ENCODE assay signal across 12 cellular contexts in the genomic region with DNA sequence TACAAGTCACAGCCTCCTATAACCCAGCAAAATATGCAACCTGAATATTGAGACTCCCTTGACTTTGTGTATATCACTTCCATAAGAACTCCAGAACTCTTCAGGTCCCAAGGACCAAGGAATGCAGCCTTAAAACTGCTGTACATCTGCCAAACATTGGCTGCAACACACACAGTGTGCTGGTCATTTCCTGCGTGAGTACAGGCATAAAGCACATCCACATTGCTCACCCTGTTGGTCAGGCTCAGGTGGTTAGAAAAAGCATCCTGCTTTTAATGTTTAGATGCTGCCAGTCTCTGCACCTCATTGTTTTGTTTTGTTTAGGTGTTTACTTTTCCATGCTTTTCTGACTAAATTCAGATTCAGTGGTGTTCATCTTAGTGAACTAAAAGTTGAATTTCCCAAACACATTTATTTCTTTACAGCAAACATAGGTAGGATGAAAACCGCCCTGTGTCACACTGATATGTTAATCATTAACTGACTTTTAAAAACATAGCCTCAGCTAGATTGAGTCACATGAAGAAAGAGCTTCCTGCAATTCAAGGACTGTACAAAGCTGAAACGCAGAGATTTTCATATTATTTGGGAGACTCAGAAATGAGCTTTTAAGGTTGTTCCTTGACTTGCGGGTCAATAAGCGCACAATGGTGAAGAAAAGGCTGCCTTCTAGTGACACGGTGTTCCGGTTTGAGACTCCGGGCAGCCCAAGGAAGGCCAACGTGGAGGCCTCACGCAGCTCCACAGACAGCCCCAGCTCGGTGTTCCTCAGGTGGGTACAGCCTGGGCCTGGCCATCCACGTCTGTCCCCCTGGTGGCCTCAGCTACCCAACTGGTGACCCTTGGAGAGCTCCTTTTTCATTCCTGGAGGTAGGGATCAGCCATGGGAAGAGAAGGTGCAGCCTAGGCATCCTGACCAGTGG. TPM values are rescaled to one million over a fixed set of nuclear protein-coding genes. Genes with fewer than 3 reads are reported as not detected.
DNase-seq lines count a peak whose midpoint lies in the region; ATAC-seq and TF ChIP-seq lines count a peak whose summit lies in the region.
"Had no signal": no experiment of that assay in that cellular context is flagged by ENCODE, and none has a peak within 500 bp of the region (broad histone marks: within the 10 kb centered on the region; RNA-seq: fewer than 3 reads in every experiment).

No MANE protein-coding gene starts in this region.

- H3K27ac ChIP-seq in mammary epithelial cell (ENCODE audit: insufficient read depth, low read depth, low read length) (peak overlapping the region; percentile 46), mesenchymal stem cell (ENCODE audit: low read length, poor library complexity, severe bottlenecking) (peak overlapping the region; percentile 94)

- H3K27me3 Mint-ChIP-seq in activated naive CD8-positive, alpha-beta T cell treated with anti-CD3 and anti-CD28 coated beads for 36 hours, result no peaks in the 10 kb centered on the region
- H3K27me3 Mint-ChIP-seq: CD4-positive, alpha-beta T cell had no signal

- peak overlapping the region; percentile 38 for H4K8ac ChIP-seq in mesenchymal stem cell (ENCODE audit: low read length)

- H3K4me1 Mint-ChIP-seq in activated naive CD8-positive, alpha-beta T cell treated with anti-CD3 and anti-CD28 coated beads for 36 hours, result peaks cover 10% of the 10 kb centered on the region

- H3K4me1 ChIP-seq in mammary epithelial cell (ENCODE audit: insufficient read depth, low read length) (peaks cover 51% of the 10 kb centered on the region), mesenchymal stem cell (ENCODE audit: control insufficient read depth, insufficient read depth, low read depth, low read length) (peaks cover 10% of the 10 kb centered on the region)

- H3K79me2 ChIP-seq in mammary epithelial cell (ENCODE audit: insufficient read depth, low read length), result no peaks in the 10 kb centered on the region

- H2BK5ac ChIP-seq in mesenchymal stem cell (ENCODE audit: low read depth, low read length, poor library complexity, severe bottlenecking), result peak overlapping the region; percentile 93

- WGBS in mammary epithelial cell (ENCODE audit: low coverage, missing lambda C conversion rate), result 89% methylated on average over 12 of the region's 12 CpGs
- 92% methylated on average over 12 of the region's 12 CpGs for WGBS in mesenchymal stem cell

- peaks cover 2% of the 10 kb centered on the region for H3K79me1 ChIP-seq in mesenchymal stem cell (replicated peaks; ENCODE audit: low read length, poor library complexity, severe bottlenecking)

- H3K36me3 ChIP-seq in mammary epithelial cell (ENCODE audit: insufficient read depth, low read length), result no peaks in the 10 kb centered on the region
- H3K36me3 ChIP-seq in mesenchymal stem cell (ENCODE audit: control insufficient read depth in 1 of 2, insufficient read depth in 2 of 2, low read depth in 1 of 2, low read length in 2 of 2), result no peaks in the 10 kb centered on the region

- no peaks in the 10 kb centered on the region for H3K36me3 Mint-ChIP-seq in activated naive CD8-positive, alpha-beta T cell treated with anti-CD3 and anti-CD28 coated beads for 36 hours

- peak overlapping the region; percentile 14 for H4K91ac ChIP-seq in mesenchymal stem cell (ENCODE audit: low read length)

- dilution Hi-C loops in mammary epithelial cell (cut with HindIII; ENCODE audit: low sequenced_read_pairs), result no loop called here

- H3K4me2 ChIP-seq in mammary epithelial cell (ENCODE audit: insufficient read depth, low read depth, low read length), result peak overlapping the region; percentile 29
- H3K4me2 ChIP-seq in mesenchymal stem cell (ENCODE audit: low read length, poor library complexity, severe bottlenecking), result peak overlapping the region; percentile 73

- H2AK5ac ChIP-seq in mesenchymal stem cell (ENCODE audit: low read length, severe bottlenecking), result peak overlapping the region; percentile 80

- H2BK15ac ChIP-seq in mesenchymal stem cell (ENCODE audit: low read depth, poor library complexity, severe bottlenecking), result no peak overlapping the region

- ATAC-seq in HG03039 (IDR thresholded peaks at IDR 0.05; ENCODE audit: unreplicated experiment) (no peak), HG02938 (IDR thresholded peaks at IDR 0.05; ENCODE audit: unreplicated experiment) (no peak), GM19397 (IDR thresholded peaks at IDR 0.05; ENCODE audit: unreplicated experiment) (no peak)

- H2BK12ac ChIP-seq in mesenchymal stem cell (ENCODE audit: low read length in 2 of 2), result peak overlapping the region in 1 of 2 experiments; percentile 70

- no TSS peak for BruUV-seq in mammary epithelial cell (replicated peaks; lab: Mats Ljungman, UMichigan)

- H3K23ac ChIP-seq in mesenchymal stem cell (ENCODE audit: low read length in 2 of 2), result no peak overlapping the region

- no peak overlapping the region for H3K14ac ChIP-seq in mesenchymal stem cell (ENCODE audit: low read length in 2 of 2)

- no peak overlapping the region for H3K4ac ChIP-seq in mesenchymal stem cell (ENCODE audit: low read depth in 1 of 2, low read length in 2 of 2)

- peak overlapping the region in 1 of 2 experiments; percentile 71 for H3K18ac ChIP-seq in mesenchymal stem cell (ENCODE audit: low read depth in 1 of 2, low read length in 2 of 2)

- no peaks in the 10 kb centered on the region for H3K9me3 Mint-ChIP-seq in activated naive CD8-positive, alpha-beta T cell treated with anti-CD3 and anti-CD28 coated beads for 36 hours
- H3K9me3 Mint-ChIP-seq: CD4-positive, alpha-beta T cell had no signal

- peak overlapping the region; percentile 75 for H2AFZ ChIP-seq in mammary epithelial cell (ENCODE audit: low read depth, low read length)
- H2AFZ ChIP-seq in mesenchymal stem cell (ENCODE audit: low read depth, low read length), result no peak overlapping the region

- DNase-seq in COLO668 (lab: John Stamatoyannopoulos, UW; ENCODE audit: unreplicated experiment) (peak; percentile 75), HPDE6-E6E7 (ENCODE audit: extremely low spot score) (peak; percentile 61), mammary epithelial cell (peak; percentile 72), mesenchymal stem cell (no peak)
- no peak for DNase-seq in activated naive CD8-positive, alpha-beta T cell treated with anti-CD3 and anti-CD28 coated beads for 36 hours
- DNase-seq: activated gamma-delta T cell treated with Interleukin-2 at 50 U/mL for 16 hours; CD4-positive, alpha-beta T cell; NCI-H2081 treated with DMSO at 0.1 percent for 48 hours; substantia nigra had no signal

- intact Hi-C loops in mammary epithelial cell (cut with micrococcal nuclease), result loop anchor here (1.0 kb wide), 1 partner anchor 52 kb away; the partner anchor contains the start of gene GRAMD2B

- H3K9me3 ChIP-seq in mammary epithelial cell (replicated peaks; ENCODE audit: insufficient read depth, low read length) (no peaks in the 10 kb centered on the region), mesenchymal stem cell (ENCODE audit: control insufficient read depth, low read length) (no peaks in the 10 kb centered on the region)

- CTCF ChIA-PET in mammary epithelial cell (lab: Charles Lee; ENCODE audit: low non-redundant PET), result no interaction called here

- no peak overlapping the region for H3K4me3 Mint-ChIP-seq in activated naive CD8-positive, alpha-beta T cell treated with anti-CD3 and anti-CD28 coated beads for 36 hours
- H3K4me3 Mint-ChIP-seq: CD4-positive, alpha-beta T cell had no signal

- no peak overlapping the region for H2BK120ac ChIP-seq in mesenchymal stem cell (ENCODE audit: low read depth, low read length)

- no peaks in the 10 kb centered on the region for H4K20me1 ChIP-seq in mammary epithelial cell (ENCODE audit: insufficient read depth, low read length)

- in situ Hi-C loops in mammary epithelial cell (cut with MboI; ENCODE audit: low sequenced_read_pairs in 2 of 2), result loop anchor here in 1 of 2 donors (25.0 kb wide), 1 partner anchor 91 kb away; no protein-coding TSS in a partner anchor

- TF ChIP-seq CTCF in mammary epithelial cell (conservative IDR thresholded peaks at IDR 0.05 in 1 of 2, IDR thresholded peaks at IDR 0.05 in 1 of 2; ENCODE audit: extremely low read depth in 1 of 2, insufficient read depth in 1 of 2, low read depth in 1 of 2, low read length in 2 of 2), result peak in 1 of 2 donors; percentile 16

- H3K4me3 ChIP-seq in mammary epithelial cell (replicated peaks in 1 of 3; ENCODE audit: insufficient read depth in 1 of 3, low read depth in 2 of 3, low read length in 3 of 3) (no peak overlapping the region), mesenchymal stem cell (ENCODE audit: insufficient read depth in 1 of 2, low read depth in 1 of 2, low read length in 2 of 2) (peak overlapping the region in 1 of 2 experiments; percentile 51)

- H3K27me3 ChIP-seq in mammary epithelial cell (ENCODE audit: insufficient read depth, low read length) (no peaks in the 10 kb centered on the region), mesenchymal stem cell (ENCODE audit: control insufficient read depth in 1 of 2, insufficient read depth in 1 of 2, low read length in 2 of 2) (no peaks in the 10 kb centered on the region)

- no peak overlapping the region for H3K27ac Mint-ChIP-seq in activated naive CD8-positive, alpha-beta T cell treated with anti-CD3 and anti-CD28 coated beads for 36 hours
- H3K27ac Mint-ChIP-seq: CD4-positive, alpha-beta T cell had no signal

- H3K9ac ChIP-seq in mammary epithelial cell (ENCODE audit: insufficient read depth, low read length), result no peak overlapping the region
- H3K9ac ChIP-seq in mesenchymal stem cell (ENCODE audit: low read length), result no peak overlapping the region

RNA-seq across cellular contexts. Expression of gene GRAMD2B, which starts 52.2 kb away (rescaled TPM):
- total RNA-seq in mammary epithelial cell, result 100 to 1,000 TPM in 1 of 2 donors, 10 to 100 TPM in 1; 56.2 to 113 TPM
- 36.9 TPM for polyA plus RNA-seq in mammary epithelial cell
- 14.3 TPM for polyA minus RNA-seq in mammary epithelial cell
- polyA plus RNA-seq in mesenchymal stem cell (2013, experiment 1 of 2), result 26.5 TPM
- 26.7 TPM for polyA plus RNA-seq in mesenchymal stem cell (2013, experiment 2 of 2)
- 1 to 10 TPM; 7.4 to 7.7 TPM for total RNA-seq in activated naive CD8-positive, alpha-beta T cell treated with anti-CD3 and anti-CD28 coated beads for 36 hours

Comparison
In these comparisons a context has a peak if more than half of its experiments do, and no peak if none do; other contexts are left out.
1. DNase-seq: peak in COLO668 (single experiment), HPDE6-E6E7 (single experiment) and mammary epithelial cell (single experiment); none in mesenchymal stem cell (single experiment) and activated naive CD8-positive, alpha-beta T cell treated with anti-CD3 and anti-CD28 coated beads for 36 hours (single experiment).
2. RNA of gene GRAMD2B, which starts 52.2 kb away (total RNA-seq): 56.2 to 113 TPM in mammary epithelial cell; 7.4 to 7.7 TPM in activated naive CD8-positive, alpha-beta T cell treated with anti-CD3 and anti-CD28 coated beads for 36 hours; every median in the first group is over 4 times any median in the second.